ENCODE assay signal across 1 cellular context in genomic region chr22:20528405-20528978, GRCh38.
TF ChIP-seq lines count a peak whose summit lies in the region.

No MANE protein-coding gene starts in this region.

TF ChIP-seq in SK-N-SH treated with all-trans-retinoic acid at 6 μM for 48 hours, 23 proteins besides CTCF, POLR2A, EP300 and RAD21 (continued from another document):
- TF ChIP-seq POU6F1 (CRISPR knock-in tag; IDR thresholded peaks at IDR 0.05; ENCODE audit: borderline replicate concordance, low read depth) (no peak), ZNF8 (CRISPR knock-in tag; IDR thresholded peaks at IDR 0.05) (no peak)
